Comparison of ENCODE assay signal across 11 cellular contexts in genomic region chr4:75727073-75727472, GRCh38. TPM values are rescaled to one million over a fixed set of nuclear protein-coding genes. Genes with fewer than 3 reads are reported as not detected.
DNase-seq lines count a peak whose midpoint lies in the region; ATAC-seq lines count a peak whose summit lies in the region.
"Had no signal": no experiment of that assay in that cellular context is flagged by ENCODE, and none has a peak within 500 bp of the region (broad histone marks: within the 10 kb centered on the region; RNA-seq: fewer than 3 reads in every experiment).

No MANE protein-coding gene starts in this region.

- no peaks in the 10 kb centered on the region for H3K36me3 ChIP-seq in iPS-18a (ENCODE audit: control insufficient read depth, low read depth, low read length)
- H3K36me3 ChIP-seq: vagina had no signal

- intact Hi-C loops in activated T-helper 1 cell treated with anti-CD3 and anti-CD28 coated beads, Interleukin-12 subunit alpha, Interleukin-12 subunit beta, Interleukin-2, Interleukin-4 antibody, amounts not matched to agents 30 ng/mL and 10 ng/mL and 1 ng/mL, durations not matched to agents 14 hours and 24 hours and 36 hours (cut with micrococcal nuclease), result loop anchor here (10.0 kb wide), 2 partner anchors 1428 to 1572 kb away; partner anchors contain the start of genes CCNG2 and MTHFD2L

- H3K27ac ChIP-seq in iPS-18a (ENCODE audit: low read length), result no peak overlapping the region
- H3K27ac ChIP-seq: vagina had no signal

- peak overlapping the region; percentile 100 for H3K4me3 Mint-ChIP-seq in activated T-cell treated with anti-CD3 and anti-CD28 coated beads, Interleukin-2, amount 50 U/mL, for 4 hours
- H3K4me3 Mint-ChIP-seq in activated T-helper 1 cell treated with anti-CD3 and anti-CD28 coated beads, Interleukin-12 subunit alpha, Interleukin-12 subunit beta, Interleukin-2, Interleukin-4 antibody, amounts not matched to agents 30 ng/mL and 10 ng/mL and 1 ng/mL, durations not matched to agents 14 hours and 24 hours and 36 hours, result peak overlapping the region; percentile 96

- no peaks in the 10 kb centered on the region for H3K9me3 ChIP-seq in iPS-18a (ENCODE audit: control insufficient read depth, low read depth, low read length)
- H3K9me3 ChIP-seq: BE2C, vagina had no signal

- H3K27me3 ChIP-seq in iPS-18a (ENCODE audit: control insufficient read depth, insufficient read depth, low read length), result no peaks in the 10 kb centered on the region
- H3K27me3 ChIP-seq: BE2C, vagina had no signal

- no peak for DNase-seq in activated T-cell treated with anti-CD3 and anti-CD28 coated beads, Interleukin-2, amount 50 U/mL, for 4 hours
- no peak for DNase-seq in activated T-cell treated with anti-CD3 and anti-CD28 coated beads, Interleukin-2, amount 50 U/mL, for 48 hours
- no peak for DNase-seq in activated T-helper 1 cell treated with anti-CD3 and anti-CD28 coated beads, Interleukin-12 subunit alpha, Interleukin-12 subunit beta, Interleukin-2, Interleukin-4 antibody, amounts not matched to agents 30 ng/mL and 10 ng/mL and 1 ng/mL, durations not matched to agents 14 hours and 24 hours and 36 hours (ENCODE audit: low spot score)
- DNase-seq in superior temporal gyrus (ENCODE audit: extremely low spot score) (peak; percentile 4), OCI-M1 (lab: John Stamatoyannopoulos, UW) (no peak), OCI-M2 (lab: John Stamatoyannopoulos, UW; ENCODE audit: unreplicated experiment) (no peak)
- DNase-seq: BE2C, SHP77 treated with DMSO at 0.1 percent for 48 hours had no signal

- peak overlapping the region; percentile 33 for H3K9ac ChIP-seq in iPS-18a (ENCODE audit: low read length)

- H3K4me1 Mint-ChIP-seq in activated T-cell treated with anti-CD3 and anti-CD28 coated beads, Interleukin-2, amount 50 U/mL, for 4 hours (ENCODE audit: low read depth), result peaks cover 52% of the 10 kb centered on the region
- peaks cover 53% of the 10 kb centered on the region for H3K4me1 Mint-ChIP-seq in activated T-helper 1 cell treated with anti-CD3 and anti-CD28 coated beads, Interleukin-12 subunit alpha, Interleukin-12 subunit beta, Interleukin-2, Interleukin-4 antibody, amounts not matched to agents 30 ng/mL and 10 ng/mL and 1 ng/mL, durations not matched to agents 14 hours and 24 hours and 36 hours (ENCODE audit: low read depth)

- H3K4me1 ChIP-seq in iPS-18a (ENCODE audit: control insufficient read depth, low read depth, low read length), result peaks cover 24% of the 10 kb centered on the region

- H3K27ac Mint-ChIP-seq in activated T-helper 1 cell treated with anti-CD3 and anti-CD28 coated beads, Interleukin-12 subunit alpha, Interleukin-12 subunit beta, Interleukin-2, Interleukin-4 antibody, amounts not matched to agents 30 ng/mL and 10 ng/mL and 1 ng/mL, durations not matched to agents 14 hours and 24 hours and 36 hours, result no peak overlapping the region

- no peaks in the 10 kb centered on the region for H3K9me3 Mint-ChIP-seq in activated T-cell treated with anti-CD3 and anti-CD28 coated beads, Interleukin-2, amount 50 U/mL, for 4 hours
- H3K9me3 Mint-ChIP-seq in activated T-helper 1 cell treated with anti-CD3 and anti-CD28 coated beads, Interleukin-12 subunit alpha, Interleukin-12 subunit beta, Interleukin-2, Interleukin-4 antibody, amounts not matched to agents 30 ng/mL and 10 ng/mL and 1 ng/mL, durations not matched to agents 14 hours and 24 hours and 36 hours, result no peaks in the 10 kb centered on the region

- H3K36me3 Mint-ChIP-seq in activated T-cell treated with anti-CD3 and anti-CD28 coated beads, Interleukin-2, amount 50 U/mL, for 4 hours (ENCODE audit: insufficient read depth), result peaks cover 3% of the 10 kb centered on the region
- H3K36me3 Mint-ChIP-seq in activated T-helper 1 cell treated with anti-CD3 and anti-CD28 coated beads, Interleukin-12 subunit alpha, Interleukin-12 subunit beta, Interleukin-2, Interleukin-4 antibody, amounts not matched to agents 30 ng/mL and 10 ng/mL and 1 ng/mL, durations not matched to agents 14 hours and 24 hours and 36 hours (ENCODE audit: low read depth), result peaks cover 20% of the 10 kb centered on the region

- H3K4me3 ChIP-seq in iPS-18a (ENCODE audit: low read length), result peak overlapping the region; percentile 91

- no peaks in the 10 kb centered on the region for H3K27me3 Mint-ChIP-seq in activated T-cell treated with anti-CD3 and anti-CD28 coated beads, Interleukin-2, amount 50 U/mL, for 4 hours (ENCODE audit: low read depth)
- no peaks in the 10 kb centered on the region for H3K27me3 Mint-ChIP-seq in activated T-helper 1 cell treated with anti-CD3 and anti-CD28 coated beads, Interleukin-12 subunit alpha, Interleukin-12 subunit beta, Interleukin-2, Interleukin-4 antibody, amounts not matched to agents 30 ng/mL and 10 ng/mL and 1 ng/mL, durations not matched to agents 14 hours and 24 hours and 36 hours (ENCODE audit: insufficient read depth)

- no peak for ATAC-seq in activated T-cell treated with anti-CD3 and anti-CD28 coated beads, Interleukin-2, amount 50 U/mL, for 4 hours
- ATAC-seq in GM18861 (IDR thresholded peaks at IDR 0.05; ENCODE audit: unreplicated experiment), result no peak

RNA-seq across cellular contexts. Expression of gene USO1, which starts 2.7 kb away (rescaled TPM):
- 10 to 100 TPM; 28.1 to 31.6 (median 30.1) TPM for total RNA-seq in activated T-cell treated with anti-CD3 and anti-CD28 coated beads, Interleukin-2, amount 50 U/mL, for 4 hours
- total RNA-seq in activated T-helper 1 cell treated with anti-CD3 and anti-CD28 coated beads, Interleukin-12 subunit alpha, Interleukin-12 subunit beta, Interleukin-2, Interleukin-4 antibody, amounts not matched to agents 30 ng/mL and 10 ng/mL and 1 ng/mL, durations not matched to agents 14 hours and 24 hours and 36 hours, result 44.5 and 48.6 TPM in 2 replicates

RNA-seq across cellular contexts. Expression of gene G3BP2, which starts 53.9 kb away (rescaled TPM):
- 100 to 1,000 TPM; 177 to 196 (median 189) TPM for total RNA-seq in activated T-cell treated with anti-CD3 and anti-CD28 coated beads, Interleukin-2, amount 50 U/mL, for 4 hours
- total RNA-seq in activated T-helper 1 cell treated with anti-CD3 and anti-CD28 coated beads, Interleukin-12 subunit alpha, Interleukin-12 subunit beta, Interleukin-2, Interleukin-4 antibody, amounts not matched to agents 30 ng/mL and 10 ng/mL and 1 ng/mL, durations not matched to agents 14 hours and 24 hours and 36 hours, result 143 and 144 TPM in 2 replicates
